21 cellular contexts compared by ENCODE assay signal in genomic region chr4:8690216-8690786, GRCh38.
"Had no signal": no experiment of that assay in that cellular context is flagged by ENCODE, and none has a peak within 500 bp of the region (broad histone marks: within the 10 kb centered on the region; RNA-seq: fewer than 3 reads in every experiment).

No MANE protein-coding gene starts in this region.

- H3K4me1 ChIP-seq: breast epithelium, colonic mucosa, heart left ventricle, parathyroid adenoma, right lobe of liver had no signal

- H3K4me3 Mint-ChIP-seq: activated CD4-positive, alpha-beta memory T cell treated with anti-CD3 and anti-CD28 coated beads, Interleukin-2, amount 10 ng/mL, durations not matched to agents 7 days and 5 days; activated CD4-positive, alpha-beta T cell treated with anti-CD3 and anti-CD28 coated beads, Interleukin-2, amount 10 ng/mL, durations not matched to agents 24 days and 14 days; activated naive CD8-positive, alpha-beta T cell treated with anti-CD3 and anti-CD28 coated beads for 36 hours; activated T-helper 17 cell treated with anti-CD3 and anti-CD28 coated beads, Interleukin-2, amount 50 U/mL, for 72 hours; natural killer cell treated with Interleukin-12 subunit alpha and Interleukin-12 subunit beta and Interleukin-15 and Interleukin-18, amount 100 ng/mL, for 72 hours had no signal

- H3K9me3 ChIP-seq: breast epithelium, colonic mucosa, neutrophil, right lobe of liver, thoracic aorta had no signal

- H3K9me3 Mint-ChIP-seq: activated CD4-positive, alpha-beta memory T cell treated with anti-CD3 and anti-CD28 coated beads, Interleukin-2, amount 10 ng/mL, durations not matched to agents 7 days and 5 days; activated CD4-positive, alpha-beta T cell treated with anti-CD3 and anti-CD28 coated beads, Interleukin-2, amount 10 ng/mL, durations not matched to agents 24 days and 14 days; activated T-helper 17 cell treated with anti-CD3 and anti-CD28 coated beads, Interleukin-2, amount 50 U/mL, for 72 hours; natural killer cell treated with Interleukin-12 subunit alpha and Interleukin-12 subunit beta and Interleukin-15 and Interleukin-18, amount 100 ng/mL, for 72 hours had no signal

- H3K36me3 ChIP-seq: breast epithelium, colonic mucosa, heart left ventricle, neutrophil, right lobe of liver, thoracic aorta had no signal

- H3K4me3 ChIP-seq: breast epithelium, colonic mucosa, heart left ventricle, lung, right lobe of liver, SK-N-MC, smooth muscle cell, thoracic aorta had no signal

- H3K27ac Mint-ChIP-seq: activated CD4-positive, alpha-beta memory T cell treated with anti-CD3 and anti-CD28 coated beads, Interleukin-2, amount 10 ng/mL, durations not matched to agents 7 days and 5 days; activated CD4-positive, alpha-beta T cell treated with anti-CD3 and anti-CD28 coated beads, Interleukin-2, amount 10 ng/mL, durations not matched to agents 24 days and 14 days; activated naive CD8-positive, alpha-beta T cell treated with anti-CD3 and anti-CD28 coated beads for 36 hours; activated T-helper 17 cell treated with anti-CD3 and anti-CD28 coated beads, Interleukin-2, amount 50 U/mL, for 72 hours; natural killer cell treated with Interleukin-12 subunit alpha and Interleukin-12 subunit beta and Interleukin-15 and Interleukin-18, amount 100 ng/mL, for 72 hours had no signal

- H3K36me3 Mint-ChIP-seq: activated naive CD8-positive, alpha-beta T cell treated with anti-CD3 and anti-CD28 coated beads for 36 hours; natural killer cell treated with Interleukin-12 subunit alpha and Interleukin-12 subunit beta and Interleukin-15 and Interleukin-18, amount 100 ng/mL, for 72 hours had no signal

- DNase-seq: activated CD4-positive, alpha-beta memory T cell treated with anti-CD3 and anti-CD28 coated beads, Interleukin-2, amount 10 ng/mL, durations not matched to agents 7 days and 5 days; activated CD4-positive, alpha-beta T cell treated with anti-CD3 and anti-CD28 coated beads, Interleukin-2, amount 10 ng/mL, durations not matched to agents 24 days and 14 days; activated naive CD4-positive, alpha-beta T cell treated with Interleukin-2 at 50 U/mL for 16 hours; activated naive CD8-positive, alpha-beta T cell treated with anti-CD3 and anti-CD28 coated beads for 36 hours; colonic mucosa; stimulated activated CD4-positive, alpha-beta T cell treated with anti-CD3 and anti-CD28 coated beads, Interleukin-2, amount 100 ng/mL, for 48 hours; stimulated activated CD8-positive, alpha-beta memory T cell treated with anti-CD3 and anti-CD28 coated beads, Interleukin-4, amount 100 ng/mL, for 48 hours; stimulated activated naive CD4-positive, alpha-beta T cell had no signal

- H3K4me1 Mint-ChIP-seq: activated CD4-positive, alpha-beta memory T cell treated with anti-CD3 and anti-CD28 coated beads, Interleukin-2, amount 10 ng/mL, durations not matched to agents 7 days and 5 days; activated naive CD8-positive, alpha-beta T cell treated with anti-CD3 and anti-CD28 coated beads for 36 hours; activated T-helper 17 cell treated with anti-CD3 and anti-CD28 coated beads, Interleukin-2, amount 50 U/mL, for 72 hours had no signal

- H3K27me3 ChIP-seq: right lobe of liver had no signal

- H3K27ac ChIP-seq: breast epithelium, colonic mucosa, epithelial cell of prostate, heart left ventricle, neutrophil, parathyroid adenoma, right lobe of liver, SK-N-MC, thoracic aorta had no signal

- ATAC-seq: activated CD4-positive, CD25-positive, alpha-beta regulatory T cell treated with anti-CD3 and anti-CD28 coated beads, Interleukin-2, amount 50 U/mL, for 24 hours; activated T-helper 17 cell treated with anti-CD3 and anti-CD28 coated beads, Interleukin-2, amount 50 U/mL, for 72 hours; heart left ventricle; natural killer cell treated with Interleukin-12 subunit alpha and Interleukin-12 subunit beta and Interleukin-15 and Interleukin-18, amount 100 ng/mL, for 72 hours; right lobe of liver had no signal

- H3K27me3 Mint-ChIP-seq: activated CD4-positive, alpha-beta memory T cell treated with anti-CD3 and anti-CD28 coated beads, Interleukin-2, amount 10 ng/mL, durations not matched to agents 7 days and 5 days had no signal
